In the genomic region with DNA sequence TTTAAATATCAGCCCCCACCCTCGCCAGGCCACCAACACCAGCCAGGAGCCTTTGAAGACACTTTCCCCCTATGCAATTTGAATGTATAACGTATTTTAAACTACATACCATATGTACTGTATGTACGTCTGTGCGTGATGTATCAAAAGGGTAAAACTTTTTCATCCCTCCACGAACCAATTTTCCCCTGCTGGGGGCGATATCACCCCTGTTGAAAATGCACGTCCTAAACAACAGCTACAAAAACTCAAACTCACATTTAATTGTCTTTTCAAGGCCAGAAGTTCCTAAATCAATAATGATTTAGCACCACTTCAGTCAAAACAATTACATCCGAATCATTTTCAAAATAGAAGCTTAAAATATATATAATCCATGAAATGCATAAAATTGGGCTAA, we compare ENCODE assay signal across 1 cellular context.
TF ChIP-seq lines count a peak whose summit lies in the region.

No MANE protein-coding gene starts in this region.

TF ChIP-seq in H1, 55 proteins besides CTCF, POLR2A, EP300 and RAD21:
- no peak for TF ChIP-seq JUN (IDR thresholded peaks at IDR 0.05; ENCODE audit: low read depth, low read length)
- TF ChIP-seq BACH1 (IDR thresholded peaks at IDR 0.05; ENCODE audit: low read length) = no peak
- no peak for TF ChIP-seq NRF1 (IDR thresholded peaks at IDR 0.05; ENCODE audit: low read depth, low read length)
- no peak for TF ChIP-seq SRF (IDR thresholded peaks at IDR 0.05; ENCODE audit: low read depth, low read length)
- TF ChIP-seq CBX8 (IDR thresholded peaks at IDR 0.05; ENCODE audit: borderline replicate concordance, low read depth, low read length) = no peak
- no peak for TF ChIP-seq CREB1 (IDR thresholded peaks at IDR 0.05)
- TF ChIP-seq SP2 (IDR thresholded peaks at IDR 0.05; ENCODE audit: low read length) = no peak
